ENCODE assay signal across 21 cellular contexts in genomic region chr11:69487391-69487790, GRCh38. TPM values are rescaled to one million over a fixed set of nuclear protein-coding genes. Genes with fewer than 3 reads are reported as not detected.
DNase-seq lines count a peak whose midpoint lies in the region; ATAC-seq and TF ChIP-seq lines count a peak whose summit lies in the region.
"Had no signal": no experiment of that assay in that cellular context is flagged by ENCODE, and none has a peak within 500 bp of the region (broad histone marks: within the 10 kb centered on the region; RNA-seq: fewer than 3 reads in every experiment).

No MANE protein-coding gene starts in this region.

- DNase-seq in left ventricle myocardium superior: peak; percentile 18
- DNase-seq in heart right ventricle: no peak
- DNase-seq in right cardiac atrium: peak in 2 of 3 donors; percentile 30 to 39
- peak; percentile 9 to 27 for DNase-seq in psoas muscle
- no peak for DNase-seq in T1000 (lab: John Stamatoyannopoulos, UW)
- no peak for DNase-seq in NCI-H748 (lab: John Stamatoyannopoulos, UW; ENCODE audit: unreplicated experiment)
- DNase-seq: C1 segment of cervical spinal cord, DND-41, HFFc6, Karpas-422, MM.1S, NCI-H1092 treated with DMSO at 0.1 percent for 48 hours, NCI-H1694 treated with DMSO at 0.1 percent for 48 hours, NCI-H2107, NCI-H2227 treated with DMSO at 0.1 percent for 48 hours, NCI-H524 had no signal

- H3K27ac ChIP-seq in heart right ventricle: peak overlapping the region in 3 of 10 donors; percentile 34 to 53 (median 37)
- no peak overlapping the region for H3K27ac ChIP-seq in right cardiac atrium (ENCODE audit: low read length)
- no peak overlapping the region for H3K27ac ChIP-seq in psoas muscle

- H3K4me1 ChIP-seq in heart right ventricle (peaks cover 13 to 56% (median 32%) of the 10 kb centered on the region in 9 donors), right cardiac atrium (ENCODE audit: control insufficient read depth, insufficient read depth, low read length) (peaks cover 17% of the 10 kb centered on the region), psoas muscle (peaks cover 10% of the 10 kb centered on the region)

- TF ChIP-seq CTCF in heart right ventricle (IDR thresholded peaks at IDR 0.05) (no peak), psoas muscle (IDR thresholded peaks at IDR 0.05) (no peak)

- intact Hi-C loops in left ventricle myocardium superior (cut with micrococcal nuclease) (no loop called here), heart right ventricle (cut with DNase I) (loop anchor here in 2 of 10 donors (10.0 kb wide), 2 partner anchors 353 to 373 kb away; no protein-coding TSS in a partner anchor), right cardiac atrium (cut with DNase I) (no loop called here), psoas muscle (cut with DNase I) (no loop called here)

- H3K9me3 ChIP-seq in heart right ventricle: no peaks in the 10 kb centered on the region
- H3K9me3 ChIP-seq in right cardiac atrium (ENCODE audit: control insufficient read depth, low read length): no peaks in the 10 kb centered on the region
- H3K9me3 ChIP-seq in psoas muscle: no peaks in the 10 kb centered on the region

- H3K4me3 ChIP-seq in heart right ventricle (no peak overlapping the region), right cardiac atrium (ENCODE audit: low read length) (no peak overlapping the region), psoas muscle (no peak overlapping the region)
- H3K4me3 ChIP-seq: GM12878, GM23338 had no signal

- no peak for ATAC-seq in left ventricle myocardium superior
- ATAC-seq in heart right ventricle: no peak
- no peak for ATAC-seq in right cardiac atrium
- no peak for ATAC-seq in psoas muscle
- no peak for ATAC-seq in GM19035 (IDR thresholded peaks at IDR 0.05; ENCODE audit: unreplicated experiment)
- ATAC-seq: GM12878, Panc1 had no signal

- no peaks in the 10 kb centered on the region for H3K27me3 ChIP-seq in heart right ventricle
- no peaks in the 10 kb centered on the region for H3K27me3 ChIP-seq in right cardiac atrium (ENCODE audit: control insufficient read depth, insufficient read depth)
- H3K27me3 ChIP-seq in psoas muscle (ENCODE audit: insufficient read depth in 3 of 3, low read length in 2 of 3): peaks cover 0 to 2% (median 0%) of the 10 kb centered on the region in 3 donors

- H3K36me3 ChIP-seq in heart right ventricle: no peaks in the 10 kb centered on the region
- no peaks in the 10 kb centered on the region for H3K36me3 ChIP-seq in psoas muscle (ENCODE audit: insufficient read depth in 1 of 2, low read depth in 1 of 2)

- WGBS in heart right ventricle, 2 donors: 91 to 95% methylated on average over 10 of the region's 10 CpGs
- WGBS in right cardiac atrium: 89% methylated on average over 10 of the region's 10 CpGs
- WGBS in psoas muscle, 3 donors: 86 to 92% (median 92%) methylated on average over 10 of the region's 10 CpGs

RNA-seq across cellular contexts. Expression of gene LINC01488, which starts 5.9 kb away (rescaled TPM):
- total RNA-seq in left ventricle myocardium superior (not detected), heart right ventricle (under 1 TPM in 6 of 10 donors, not detected in 4; 0.12 to 0.23 (median 0.15) TPM), right cardiac atrium (under 1 TPM in 2 of 4 donors, not detected in 2; 0.14 to 0.17 TPM), psoas muscle (not detected)
- polyA plus RNA-seq in heart right ventricle (under 1 TPM; 0.03 to 0.59 TPM), right cardiac atrium (0.16 TPM), psoas muscle (under 1 TPM in 1 of 3 donors, not detected in 2; 0.03 TPM)
- total RNA-seq: A673, GM12878, GM23338, HFFc6 had no signal
- polyA plus RNA-seq: GM12878, GM23338 had no signal

Comparison
In these comparisons a context has a peak if more than half of its experiments do, and no peak if none do; other contexts are left out.
1. DNase-seq: peak in left ventricle myocardium superior (single experiment), right cardiac atrium (2 of 3) and psoas muscle (2 of 2); none in heart right ventricle (0 of 2), T1000 (single experiment) and NCI-H748 (single experiment).